20 cellular contexts compared by ENCODE assay signal in the genomic region with DNA sequence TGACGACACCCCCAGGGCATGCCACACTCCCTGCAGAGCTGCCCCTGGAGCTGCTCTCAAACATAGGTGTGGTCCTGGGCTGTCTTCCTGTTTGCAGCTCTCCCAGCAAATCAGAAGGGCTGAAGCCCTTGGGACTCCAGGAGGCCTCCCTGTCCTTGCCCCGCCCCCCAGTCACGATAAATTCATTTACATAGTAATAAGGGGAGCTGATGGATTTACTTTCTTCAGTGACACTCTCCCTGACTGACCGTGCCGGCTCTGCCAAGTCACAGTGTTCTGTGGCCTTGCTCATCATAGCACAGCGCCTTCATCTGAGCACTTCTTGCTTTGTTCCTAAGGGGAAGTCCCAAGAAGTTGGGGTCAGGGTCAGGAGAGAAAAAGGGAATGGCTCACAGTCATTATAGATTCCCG.
DNase-seq lines count a peak whose midpoint lies in the region; TF ChIP-seq lines count a peak whose summit lies in the region.
"Had no signal": no experiment of that assay in that cellular context is flagged by ENCODE, and none has a peak within 500 bp of the region (broad histone marks: within the 10 kb centered on the region; RNA-seq: fewer than 3 reads in every experiment).

No MANE protein-coding gene starts in this region.

- H3K79me2 ChIP-seq in PC-9 (ENCODE audit: low read depth), result no peaks in the 10 kb centered on the region

- POLR2A ChIA-PET in PC-9 (lab: Charles Lee; ENCODE audit: unreplicated experiment), result interaction anchor here (0.6 to 1.0 kb wide), 5 partner anchors 76 to 278 kb away, joined by 3 to 7 read pairs (median 4); a partner anchor contains a TSS

- H3K36me3 ChIP-seq in PC-9 (ENCODE audit: low read depth) (no peaks in the 10 kb centered on the region), endodermal cell (ENCODE audit: control insufficient read depth, insufficient read depth, low read length) (peaks cover 14% of the 10 kb centered on the region), SJCRH30 (no peaks in the 10 kb centered on the region)

- H3K9me3 ChIP-seq in PC-9 (ENCODE audit: insufficient read depth, low read depth) (peaks cover 6% of the 10 kb centered on the region; the same call in 1 of the 2 replicates), endodermal cell (ENCODE audit: control insufficient read depth, low read length) (peaks cover 41% of the 10 kb centered on the region), SJCRH30 (replicated peaks) (peaks cover 6% of the 10 kb centered on the region; the same call in 1 of the 2 replicates)

- CTCF ChIA-PET in PC-9 (lab: Charles Lee), result interaction anchor here (0.5 to 0.7 kb wide), 2 partner anchors 124 to 125 kb away, joined by 4 to 10 read pairs; no protein-coding TSS in a partner anchor

- H3K27me3 Mint-ChIP-seq in endodermal cell (ENCODE audit: insufficient read depth), result peaks cover 57% of the 10 kb centered on the region
- peaks cover 3% of the 10 kb centered on the region for H3K27me3 Mint-ChIP-seq in nephron progenitor cell (ENCODE audit: low read depth, poor library complexity)

- H3K9me3 Mint-ChIP-seq in endodermal cell, result peaks cover 31% of the 10 kb centered on the region
- peaks cover 23% of the 10 kb centered on the region for H3K9me3 Mint-ChIP-seq in nephron progenitor cell

- no peaks in the 10 kb centered on the region for H4K20me1 ChIP-seq in PC-9 (ENCODE audit: insufficient read depth)

- H3K4me2 ChIP-seq in PC-9, result peak overlapping the region; percentile 56

- H3K4me1 ChIP-seq in PC-9 (replicated peaks; ENCODE audit: insufficient read depth) (peaks cover 36% of the 10 kb centered on the region), endodermal cell (ENCODE audit: control insufficient read depth, insufficient read depth, low read length) (peaks cover 3% of the 10 kb centered on the region), SJCRH30 (peaks cover 38% of the 10 kb centered on the region)

- no TSS peak for BruUV-seq in PC-9 (replicated peaks; lab: Mats Ljungman, UMichigan)

- peak overlapping the region; percentile 78 for H3K27ac ChIP-seq in PC-9
- H3K27ac ChIP-seq in endodermal cell (ENCODE audit: low read depth, low read length), result no peak overlapping the region
- no peak overlapping the region for H3K27ac ChIP-seq in SJCRH30

- DNase-seq in ELF-1 (ENCODE audit: low read depth, low spot score) (peak; percentile 53), PC-9 (peak; percentile 79 to 92), endodermal cell (peak; percentile 57), nephron progenitor cell (no peak), mesenteric fat pad (ENCODE audit: low spot score) (no peak), NOMO-1 treated with dmso at 0.1 percent for 144 hours (lab: John Stamatoyannopoulos, UW; ENCODE audit: unreplicated experiment) (no peak), SJCRH30 (no peak)
- DNase-seq in stimulated activated CD4-positive, alpha-beta T cell treated with anti-CD3 and anti-CD28 coated beads, Interleukin-15, amount 100 ng/mL, for 24 hours, result no peak
- DNase-seq: activated CD8-positive, alpha-beta memory T cell treated with anti-CD3 and anti-CD28 coated beads, Interleukin-2, amount 50 U/mL, for 4 hours; activated naive CD8-positive, alpha-beta T cell treated with anti-CD3 and anti-CD28 coated beads, Interleukin-2, amount 10 ng/mL, durations not matched to agents 7 days and 5 days; C1 segment of cervical spinal cord; H9; head of caudate nucleus; KG1; MV-4-11; NCI-H187; substantia nigra had no signal

- no peak overlapping the region for H3K27ac Mint-ChIP-seq in endodermal cell
- H3K27ac Mint-ChIP-seq in nephron progenitor cell, result peak overlapping the region; percentile 70
- H3K27ac Mint-ChIP-seq: activated naive CD8-positive, alpha-beta T cell treated with anti-CD3 and anti-CD28 coated beads, Interleukin-2, amount 10 ng/mL, durations not matched to agents 7 days and 5 days; activated T-helper 17 cell treated with anti-CD3 and anti-CD28 coated beads, Interleukin-2, amount 50 U/mL, for 72 hours; mesothelial cell of epicardium had no signal

- H3K4me1 Mint-ChIP-seq in endodermal cell (peaks cover 40% of the 10 kb centered on the region), nephron progenitor cell (peaks cover 40% of the 10 kb centered on the region)
- H3K4me1 Mint-ChIP-seq: activated naive CD8-positive, alpha-beta T cell treated with anti-CD3 and anti-CD28 coated beads, Interleukin-2, amount 10 ng/mL, durations not matched to agents 7 days and 5 days; activated T-helper 17 cell treated with anti-CD3 and anti-CD28 coated beads, Interleukin-2, amount 50 U/mL, for 72 hours had no signal

- H2AFZ ChIP-seq in PC-9, result no peak overlapping the region

- intact Hi-C loops in PC-9 (cut with micrococcal nuclease; ENCODE audit: unreplicated experiment), result loop anchor here (1.0 to 2.0 kb wide), 4 partner anchors 24 to 484 kb away; no protein-coding TSS in a partner anchor

- no peak for TF ChIP-seq CTCF in PC-9 (conservative IDR thresholded peaks at IDR 0.05)
- no peak for TF ChIP-seq CTCF in endodermal cell (conservative IDR thresholded peaks at IDR 0.05)
- no peak for TF ChIP-seq CTCF in nephron progenitor cell (IDR thresholded peaks at IDR 0.05)

- H3K4me3 ChIP-seq in PC-9 (no peak overlapping the region), endodermal cell (ENCODE audit: low read length) (no peak overlapping the region), SJCRH30 (no peak overlapping the region)

- 79 to 89% methylated on average over 2 to 7 of the region's 7 CpGs for WGBS in endodermal cell (ENCODE audit: insufficient coverage in 1 of 2, insufficient read length in 1 of 2), 2 experiments

- H3F3A ChIP-seq in PC-9 (ENCODE audit: insufficient read depth, low read depth), result peaks cover 11% of the 10 kb centered on the region

- no peaks in the 10 kb centered on the region for H3K9me2 ChIP-seq in PC-9 (ENCODE audit: insufficient read depth)

- H3K9ac ChIP-seq in endodermal cell (ENCODE audit: extremely low read depth, low read length, poor library complexity, severe bottlenecking), result no peak overlapping the region

- H3K36me3 Mint-ChIP-seq in endodermal cell (ENCODE audit: low read depth), result peaks cover 17% of the 10 kb centered on the region
- H3K36me3 Mint-ChIP-seq in nephron progenitor cell (ENCODE audit: low read depth), result peaks cover 14% of the 10 kb centered on the region
- H3K36me3 Mint-ChIP-seq: activated naive CD8-positive, alpha-beta T cell treated with anti-CD3 and anti-CD28 coated beads, Interleukin-2, amount 10 ng/mL, durations not matched to agents 7 days and 5 days had no signal

- H3K4me3 Mint-ChIP-seq in endodermal cell (no peak overlapping the region), nephron progenitor cell (peak overlapping the region; percentile 49)
- H3K4me3 Mint-ChIP-seq: activated naive CD8-positive, alpha-beta T cell treated with anti-CD3 and anti-CD28 coated beads, Interleukin-2, amount 10 ng/mL, durations not matched to agents 7 days and 5 days; activated T-helper 17 cell treated with anti-CD3 and anti-CD28 coated beads, Interleukin-2, amount 50 U/mL, for 72 hours; brain; H9; mesothelial cell of epicardium had no signal

- no peaks in the 10 kb centered on the region for H3K27me3 ChIP-seq in PC-9 (ENCODE audit: insufficient read depth, low read depth)
- H3K27me3 ChIP-seq in endodermal cell (ENCODE audit: control insufficient read depth, insufficient read depth, low read length, poor library complexity, severe bottlenecking), result peaks cover 15% of the 10 kb centered on the region
- no peaks in the 10 kb centered on the region for H3K27me3 ChIP-seq in SJCRH30

Comparison
In these comparisons a context has a peak if more than half of its experiments do, and no peak if none do; other contexts are left out.
1. DNase-seq: peak in ELF-1 (single experiment), PC-9 (2 of 2) and endodermal cell (single experiment); none in nephron progenitor cell (single experiment), stimulated activated CD4-positive, alpha-beta T cell treated with anti-CD3 and anti-CD28 coated beads, Interleukin-15, amount 100 ng/mL, for 24 hours (single experiment), mesenteric fat pad (single experiment), NOMO-1 treated with dmso at 0.1 percent for 144 hours (single experiment) and SJCRH30 (0 of 2).